8 cellular contexts compared by ENCODE assay signal in genomic region chr7:30727061-30727945, GRCh38. TPM values are rescaled to one million over a fixed set of nuclear protein-coding genes. Genes with fewer than 3 reads are reported as not detected.
A peak's percentile ranks its signal among the peaks of the same experiment; 100 is the strongest.
DNase-seq lines count a peak whose midpoint lies in the region; ATAC-seq, FAIRE-seq and TF ChIP-seq lines count a peak whose summit lies in the region.

No MANE protein-coding gene starts in this region.

- TF ChIP-seq POLR2A in H54 (IDR thresholded peaks at IDR 0.05; ENCODE audit: low read depth, low read length) = no peak

- no peak for TF ChIP-seq CTCF in Calu3 (IDR thresholded peaks at IDR 0.05; ENCODE audit: unreplicated experiment)
- TF ChIP-seq CTCF in GM10248 (IDR thresholded peaks at IDR 0.05; ENCODE audit: control extremely low read depth, extremely low read depth, low read depth, missing control alignments) = no peak

- no peak for FAIRE-seq in H54 (lab: Jason Lieb, UNC)

- no TSS peak for BruUV-seq in Calu3 (replicated peaks; lab: Mats Ljungman, UMichigan)

- peak; percentile 72 for DNase-seq in OCI-M1 (lab: John Stamatoyannopoulos, UW)
- DNase-seq in activated naive CD8-positive, alpha-beta T cell treated with anti-CD3 and anti-CD28 coated beads for 36 hours = peak; percentile 33
- peak; percentile 37 for DNase-seq in stimulated activated CD8-positive, alpha-beta memory T cell treated with anti-CD3 and anti-CD28 coated beads, Interleukin-4, amount 100 ng/mL, for 48 hours
- no peak for DNase-seq in NCI-H187 (lab: John Stamatoyannopoulos, UW)
- no peak for DNase-seq in Calu3
- no peak for DNase-seq in GM10248 (ENCODE audit: extremely low spot score)
- no peak for DNase-seq in H54 (ENCODE audit: insufficient read length, low spot score)

- peaks cover 59% of the 10 kb centered on the region for H3K4me1 Mint-ChIP-seq in activated naive CD8-positive, alpha-beta T cell treated with anti-CD3 and anti-CD28 coated beads for 36 hours
- no peaks in the 10 kb centered on the region for H3K4me1 Mint-ChIP-seq in Calu3 (ENCODE audit: low read depth, unreplicated experiment)

- peak overlapping the region; percentile 92 for H3K27ac Mint-ChIP-seq in activated naive CD8-positive, alpha-beta T cell treated with anti-CD3 and anti-CD28 coated beads for 36 hours
- H3K27ac Mint-ChIP-seq in Calu3 (ENCODE audit: unreplicated experiment) = no peak overlapping the region

- CTCF ChIA-PET in Calu3 (lab: Charles Lee) (interaction anchor here (0.6 kb wide), 1 partner anchor 19 kb away, joined by 3 read pairs; no protein-coding TSS in a partner anchor), GM10248 (lab: Yijun Ruan, JAX) (interaction anchor here (1.6 kb wide), 1 partner anchor 13 kb away, joined by 5 read pairs; no protein-coding TSS in a partner anchor)

- peak; percentile 73 for ATAC-seq in GM21786 (IDR thresholded peaks at IDR 0.05; ENCODE audit: unreplicated experiment)

- H3K27me3 Mint-ChIP-seq in activated naive CD8-positive, alpha-beta T cell treated with anti-CD3 and anti-CD28 coated beads for 36 hours = no peaks in the 10 kb centered on the region
- peaks cover 84% of the 10 kb centered on the region for H3K27me3 Mint-ChIP-seq in Calu3 (ENCODE audit: unreplicated experiment)

- H3K4me3 Mint-ChIP-seq in activated naive CD8-positive, alpha-beta T cell treated with anti-CD3 and anti-CD28 coated beads for 36 hours = peak overlapping the region; percentile 82
- no peak overlapping the region for H3K4me3 Mint-ChIP-seq in Calu3 (ENCODE audit: low read depth, unreplicated experiment)

- POLR2A ChIA-PET in GM10248 (lab: Yijun Ruan, JAX) = no interaction called here

- intact Hi-C loops in Calu3 (cut with micrococcal nuclease; ENCODE audit: unreplicated experiment) = no loop called here

- H3K9me3 Mint-ChIP-seq in activated naive CD8-positive, alpha-beta T cell treated with anti-CD3 and anti-CD28 coated beads for 36 hours = no peaks in the 10 kb centered on the region
- peaks cover 2% of the 10 kb centered on the region for H3K9me3 Mint-ChIP-seq in Calu3 (ENCODE audit: low read depth, unreplicated experiment)

- peaks cover 4% of the 10 kb centered on the region for H3K36me3 Mint-ChIP-seq in activated naive CD8-positive, alpha-beta T cell treated with anti-CD3 and anti-CD28 coated beads for 36 hours
- no peaks in the 10 kb centered on the region for H3K36me3 Mint-ChIP-seq in Calu3 (ENCODE audit: insufficient read depth, unreplicated experiment)

RNA-seq across cellular contexts. Expression of gene INMT, which starts 24.6 kb away (rescaled TPM):
- under 1 TPM in 1 of 2 experiments, not detected in 1; 0.08 TPM for total RNA-seq in activated naive CD8-positive, alpha-beta T cell treated with anti-CD3 and anti-CD28 coated beads for 36 hours
- not detected in 2 replicates for total RNA-seq in Calu3 (2022)

RNA-seq across cellular contexts. Expression of gene MINDY4, which starts 43.9 kb away (rescaled TPM):
- total RNA-seq in activated naive CD8-positive, alpha-beta T cell treated with anti-CD3 and anti-CD28 coated beads for 36 hours = 1 to 10 TPM; 1.6 to 2.0 TPM
- total RNA-seq in Calu3 (2022) = 12.4 and 14.0 TPM in 2 replicates

RNA-seq across cellular contexts. Expression of gene CRHR2, which starts 45.0 kb away (rescaled TPM):
- not detected for total RNA-seq in activated naive CD8-positive, alpha-beta T cell treated with anti-CD3 and anti-CD28 coated beads for 36 hours
- not detected in 2 replicates for total RNA-seq in Calu3 (2022)

Comparison
In these comparisons a context has a peak if more than half of its experiments do, and no peak if none do; other contexts are left out.
1. DNase-seq: peak in OCI-M1 (single experiment), activated naive CD8-positive, alpha-beta T cell treated with anti-CD3 and anti-CD28 coated beads for 36 hours (single experiment) and stimulated activated CD8-positive, alpha-beta memory T cell treated with anti-CD3 and anti-CD28 coated beads, Interleukin-4, amount 100 ng/mL, for 48 hours (single experiment); none in NCI-H187 (0 of 2), Calu3 (single experiment), GM10248 (single experiment) and H54 (single experiment).